ENCODE assay signal across 10 cellular contexts in genomic region chr21:37281993-37282392, GRCh38. TPM values are rescaled to one million over a fixed set of nuclear protein-coding genes. Genes with fewer than 3 reads are reported as not detected.
DNase-seq lines count a peak whose midpoint lies in the region; ATAC-seq and TF ChIP-seq lines count a peak whose summit lies in the region.
"Had no signal": no experiment of that assay in that cellular context is flagged by ENCODE, and none has a peak within 500 bp of the region (broad histone marks: within the 10 kb centered on the region; RNA-seq: fewer than 3 reads in every experiment).

No MANE protein-coding gene starts in this region.

- no peaks in the 10 kb centered on the region for H3K27me3 ChIP-seq in smooth muscle cell (ENCODE audit: low read depth)

- no peak overlapping the region for H3K4me3 ChIP-seq in mucosa of descending colon
- no peak overlapping the region for H3K4me3 ChIP-seq in smooth muscle cell

- intact Hi-C loops in mucosa of descending colon (cut with DNase I, micrococcal nuclease) = no loop called here

- ATAC-seq in mucosa of descending colon = peak; percentile 69

- no peak overlapping the region for H3K9ac ChIP-seq in smooth muscle cell (ENCODE audit: low read depth)

- no peak overlapping the region for H3K4me2 ChIP-seq in smooth muscle cell

- no peaks in the 10 kb centered on the region for H3K79me2 ChIP-seq in smooth muscle cell (ENCODE audit: low read depth)

- H3K4me1 ChIP-seq in mucosa of descending colon (ENCODE audit: low read depth) = no peaks in the 10 kb centered on the region
- H3K4me1 ChIP-seq in smooth muscle cell (ENCODE audit: low read depth) = no peaks in the 10 kb centered on the region

- H3F3A ChIP-seq in smooth muscle cell (ENCODE audit: low read depth) = no peaks in the 10 kb centered on the region

- DNase-seq in DMS 273 (lab: John Stamatoyannopoulos, UW; ENCODE audit: unreplicated experiment) (peak; percentile 21), DMS 273 treated with DMSO at 0.1 percent for 48 hours (lab: John Stamatoyannopoulos, UW) (no peak), NCI-H1105 (lab: John Stamatoyannopoulos, UW) (peak; percentile 62), mucosa of descending colon (peak in 1 of 3 donors; percentile 22), H4 (ENCODE audit: low spot score) (no peak), smooth muscle cell (lab: John Stamatoyannopoulos, UW; ENCODE audit: unreplicated experiment) (no peak)
- DNase-seq in activated CD4-positive, alpha-beta T cell treated with anti-CD3 and anti-CD28 coated beads, Interleukin-2, amount 50 U/mL, for 1 hour = peak; percentile 1
- no peak for DNase-seq in stimulated activated CD8-positive, alpha-beta memory T cell treated with anti-CD3 and anti-CD28 coated beads, Interleukin-4, amount 100 ng/mL, for 48 hours

- 53% methylated on average over 16 of the region's 16 CpGs for WGBS in smooth muscle cell (ENCODE audit: low lambda C conversion rate)

- H3K9me3 ChIP-seq in mucosa of descending colon (no peaks in the 10 kb centered on the region), smooth muscle cell (replicated peaks; ENCODE audit: low read depth) (no peaks in the 10 kb centered on the region)

- H3K27ac ChIP-seq in smooth muscle cell (ENCODE audit: low read depth) = no peak overlapping the region
- H3K27ac ChIP-seq: 22Rv1, VCaP had no signal

- no peak overlapping the region for H2AFZ ChIP-seq in smooth muscle cell (ENCODE audit: low read depth)

- H3K36me3 ChIP-seq in mucosa of descending colon (ENCODE audit: low read depth) (no peaks in the 10 kb centered on the region), smooth muscle cell (ENCODE audit: low read depth) (no peaks in the 10 kb centered on the region)

- no peaks in the 10 kb centered on the region for H4K20me1 ChIP-seq in smooth muscle cell (ENCODE audit: low read depth)

- TF ChIP-seq CTCF in mucosa of descending colon (IDR thresholded peaks at IDR 0.05) (no peak), smooth muscle cell (IDR thresholded peaks at IDR 0.05; ENCODE audit: borderline replicate concordance, insufficient read depth, poor library complexity, severe bottlenecking) (no peak)

RNA-seq across cellular contexts. Expression of gene VPS26C, which starts 14.9 kb away (rescaled TPM):
- total RNA-seq in mucosa of descending colon = 10 to 100 TPM; 62.7 to 72.4 (median 71.8) TPM
- 63.6 and 95.0 TPM in 2 replicates for total RNA-seq in H4 (2014; rRNA removed; shearing (Covaris generic))
- total RNA-seq in smooth muscle cell = 50.3 and 64.8 TPM in 2 replicates
- 31.7 and 35.4 TPM in 2 replicates for polyA plus RNA-seq in smooth muscle cell

Comparison
In these comparisons a context has a peak if more than half of its experiments do, and no peak if none do; other contexts are left out.
1. DNase-seq: peak in DMS 273 (single experiment), NCI-H1105 (single experiment) and activated CD4-positive, alpha-beta T cell treated with anti-CD3 and anti-CD28 coated beads, Interleukin-2, amount 50 U/mL, for 1 hour (single experiment); none in DMS 273 treated with DMSO at 0.1 percent for 48 hours (single experiment), H4 (single experiment), stimulated activated CD8-positive, alpha-beta memory T cell treated with anti-CD3 and anti-CD28 coated beads, Interleukin-4, amount 100 ng/mL, for 48 hours (single experiment) and smooth muscle cell (single experiment).